In genomic region chr19:38360839-38361631, GRCh38 we compare ENCODE assay signal across 6 cellular contexts. TPM values are rescaled to one million over a fixed set of nuclear protein-coding genes. Genes with fewer than 3 reads are reported as not detected.
A peak's percentile ranks its signal among the peaks of the same experiment; 100 is the strongest.
DNase-seq lines count a peak whose midpoint lies in the region; ATAC-seq and TF ChIP-seq lines count a peak whose summit lies in the region.

No MANE protein-coding gene starts in this region.

- H3K36me3 Mint-ChIP-seq in activated T-cell treated with anti-CD3 and anti-CD28 coated beads, Interleukin-2, amount 50 U/mL, for 4 hours (ENCODE audit: insufficient read depth) = no peaks in the 10 kb centered on the region

- TF ChIP-seq CTCF in left ventricle myocardium inferior (IDR thresholded peaks at IDR 0.05; ENCODE audit: borderline replicate concordance) (no peak), transverse colon (IDR thresholded peaks at IDR 0.05) (no peak)

- H3K4me1 ChIP-seq in left ventricle myocardium inferior (peaks cover 20% of the 10 kb centered on the region), transverse colon (peaks cover 5 to 21% (median 18%) of the 10 kb centered on the region in 4 donors)

- no peak for DNase-seq in activated T-cell treated with anti-CD3 and anti-CD28 coated beads, Interleukin-2, amount 50 U/mL, for 4 hours
- DNase-seq in activated T-cell treated with anti-CD3 and anti-CD28 coated beads, Interleukin-2, amount 50 U/mL, for 1 hour = no peak
- DNase-seq in left ventricle myocardium inferior (no peak), transverse colon (no peak), mesenteric fat pad (ENCODE audit: low spot score) (no peak), NCI-H1092 (lab: John Stamatoyannopoulos, UW) (no peak)

- H3K27me3 ChIP-seq in left ventricle myocardium inferior (ENCODE audit: low read depth) = peaks cover 49% of the 10 kb centered on the region
- H3K27me3 ChIP-seq in transverse colon = peaks cover 55% of the 10 kb centered on the region

- intact Hi-C loops in left ventricle myocardium inferior (cut with micrococcal nuclease) (no loop called here), transverse colon (cut with DNase I; ENCODE audit: low total_unique reads) (no loop called here)

- H3K36me3 ChIP-seq in left ventricle myocardium inferior (no peaks in the 10 kb centered on the region), transverse colon (no peaks in the 10 kb centered on the region)

- no peak for ATAC-seq in activated T-cell treated with anti-CD3 and anti-CD28 coated beads, Interleukin-2, amount 50 U/mL, for 4 hours

- H3K4me1 Mint-ChIP-seq in activated T-cell treated with anti-CD3 and anti-CD28 coated beads, Interleukin-2, amount 50 U/mL, for 4 hours (ENCODE audit: low read depth) = peaks cover 11% of the 10 kb centered on the region

- H3K4me3 Mint-ChIP-seq in activated T-cell treated with anti-CD3 and anti-CD28 coated beads, Interleukin-2, amount 50 U/mL, for 4 hours = peak overlapping the region; percentile 79

- no peaks in the 10 kb centered on the region for H3K9me3 ChIP-seq in left ventricle myocardium inferior (replicated peaks)
- H3K9me3 ChIP-seq in transverse colon = no peaks in the 10 kb centered on the region

- in situ Hi-C loops in transverse colon (cut with MboI; ENCODE audit: low pct_ligation_motif_present in 1 of 4, low pct_unique_long_range_greater_than_20kb in 1 of 4, low sequenced_read_pairs in 3 of 4) = no loop called here

- 12 to 23% methylated on average over 17 to 23 of the region's 23 CpGs for WGBS in transverse colon (ENCODE audit: low coverage in 1 of 2), 2 donors

- TF ChIP-seq POLR2A in transverse colon (IDR thresholded peaks at IDR 0.05) = no peak

- H3K27ac ChIP-seq in left ventricle myocardium inferior (replicated peaks) (peak overlapping the region; percentile 75), transverse colon (no peak overlapping the region)

- no peaks in the 10 kb centered on the region for H3K9me3 Mint-ChIP-seq in activated T-cell treated with anti-CD3 and anti-CD28 coated beads, Interleukin-2, amount 50 U/mL, for 4 hours

- peak overlapping the region; percentile 86 for H3K4me3 ChIP-seq in left ventricle myocardium inferior
- H3K4me3 ChIP-seq in transverse colon = peak overlapping the region; percentile 9 to 56 (median 34)

- no peaks in the 10 kb centered on the region for H3K27me3 Mint-ChIP-seq in activated T-cell treated with anti-CD3 and anti-CD28 coated beads, Interleukin-2, amount 50 U/mL, for 4 hours (ENCODE audit: low read depth)

- no peak for TF ChIP-seq EP300 in transverse colon (IDR thresholded peaks at IDR 0.05; ENCODE audit: low read depth)

RNA-seq across cellular contexts. Expression of gene PSMD8, which starts 13.3 kb away (rescaled TPM):
- total RNA-seq in activated T-cell treated with anti-CD3 and anti-CD28 coated beads, Interleukin-2, amount 50 U/mL, for 4 hours = 100 to 1,000 TPM; 331 to 368 (median 337) TPM
- total RNA-seq in left ventricle myocardium inferior (349 TPM), transverse colon (100 to 1,000 TPM in 1 of 4 donors, 10 to 100 TPM in 3; 28.1 to 171 (median 78.5) TPM), mesenteric fat pad (288 TPM)

RNA-seq across cellular contexts. Expression of gene CATSPERG, which starts 25.4 kb away (rescaled TPM):
- total RNA-seq in activated T-cell treated with anti-CD3 and anti-CD28 coated beads, Interleukin-2, amount 50 U/mL, for 4 hours = 1 to 10 TPM; 2.4 to 3.1 (median 3.0) TPM
- total RNA-seq in left ventricle myocardium inferior = 1.4 TPM
- 10 to 100 TPM in 3 of 4 donors, 1 to 10 TPM in 1; 7.0 to 59.5 (median 20.3) TPM for total RNA-seq in transverse colon
- total RNA-seq in mesenteric fat pad = 3.2 TPM

RNA-seq across cellular contexts. Expression of gene GGN, which starts 26.8 kb away (rescaled TPM):
- under 1 TPM in 2 of 3 donors, not detected in 1; 0.11 TPM for total RNA-seq in activated T-cell treated with anti-CD3 and anti-CD28 coated beads, Interleukin-2, amount 50 U/mL, for 4 hours
- total RNA-seq in left ventricle myocardium inferior = not detected
- not detected for total RNA-seq in transverse colon
- 1.0 TPM for total RNA-seq in mesenteric fat pad

RNA-seq across cellular contexts. Expression of gene SPRED3, which starts 27.5 kb away (rescaled TPM):
- under 1 TPM; 0.46 to 0.74 (median 0.57) TPM for total RNA-seq in activated T-cell treated with anti-CD3 and anti-CD28 coated beads, Interleukin-2, amount 50 U/mL, for 4 hours
- total RNA-seq in left ventricle myocardium inferior (0.71 TPM), transverse colon (1 to 10 TPM in 1 of 4 donors, under 1 TPM in 2, not detected in 1; 0.14 to 3.0 (median 0.48) TPM), mesenteric fat pad (2.2 TPM)

RNA-seq across cellular contexts. Expression of gene KCNK6, which starts 41.4 kb away (rescaled TPM):
- total RNA-seq in activated T-cell treated with anti-CD3 and anti-CD28 coated beads, Interleukin-2, amount 50 U/mL, for 4 hours = 10 to 100 TPM in 1 of 3 donors, 1 to 10 TPM in 2; 9.2 to 10.9 (median 9.8) TPM
- 4.2 TPM for total RNA-seq in left ventricle myocardium inferior
- total RNA-seq in transverse colon = 10 to 100 TPM; 14.9 to 44.5 (median 17.6) TPM
- 14.3 TPM for total RNA-seq in mesenteric fat pad
